In genomic region chr21:34986561-34987533, GRCh38 we compare ENCODE assay signal across 8 cellular contexts.
A peak's percentile ranks its signal among the peaks of the same experiment; 100 is the strongest.
DNase-seq lines count a peak whose midpoint lies in the region; ATAC-seq and TF ChIP-seq lines count a peak whose summit lies in the region.

No MANE protein-coding gene starts in this region.

- peak overlapping the region; percentile 72 for H3K27ac ChIP-seq in osteoblast (ENCODE audit: low read depth, low read length)

- H3K36me3 ChIP-seq in osteoblast (ENCODE audit: insufficient read depth, low read length) = no peaks in the 10 kb centered on the region

- in situ Hi-C loops in astrocyte of the cerebellum (cut with HindIII; ENCODE audit: low sequenced_read_pairs) = no loop called here

- H3K9me3 ChIP-seq in osteoblast (ENCODE audit: low read depth, low read length) = no peaks in the 10 kb centered on the region

- H4K20me1 ChIP-seq in osteoblast (ENCODE audit: insufficient read depth, low read length) = no peaks in the 10 kb centered on the region

- peak overlapping the region; percentile 4 for H2AFZ ChIP-seq in osteoblast (ENCODE audit: low read length)

- no peak for TF ChIP-seq POLR2A in GM18505 (IDR thresholded peaks at IDR 0.05; ENCODE audit: borderline replicate concordance, extremely low read depth, insufficient read depth, insufficient read length)

- peaks cover 8% of the 10 kb centered on the region for H3K79me2 ChIP-seq in osteoblast (ENCODE audit: insufficient read depth, low read length)

- peak; percentile 59 for ATAC-seq in GM18505 (IDR thresholded peaks at IDR 0.05; ENCODE audit: unreplicated experiment)
- peak; percentile 49 for ATAC-seq in HG02763 (IDR thresholded peaks at IDR 0.05; ENCODE audit: unreplicated experiment)
- ATAC-seq in SK-N-SH treated with all-trans-retinoic acid at 6 μM for 48 hours = peak; percentile 30; the same call in 2 of the 3 replicates

- H3K4me3 ChIP-seq in astrocyte of the cerebellum (ENCODE audit: low read depth, low read length) (no peak overlapping the region), osteoblast (ENCODE audit: insufficient read depth, low read length) (peak overlapping the region; percentile 31)

- peak overlapping the region; percentile 62 for H3K4me2 ChIP-seq in osteoblast (ENCODE audit: insufficient read depth, low read length)

- TF ChIP-seq CTCF in astrocyte of the cerebellum (IDR thresholded peaks at IDR 0.05; ENCODE audit: low read depth, low read length, missing control alignments) = peak; percentile 25
- peak; percentile 25 for TF ChIP-seq CTCF in osteoblast (IDR thresholded peaks at IDR 0.05; ENCODE audit: extremely low read depth, low read depth, low read length)

- H3K27me3 ChIP-seq in osteoblast (ENCODE audit: insufficient read depth, low read length) = no peaks in the 10 kb centered on the region

- DNase-seq in astrocyte of the cerebellum (ENCODE audit: low read depth) = peak; percentile 84
- DNase-seq in osteoblast (ENCODE audit: insufficient read length, low spot score, missing footprints) = peak; percentile 66
- no peak for DNase-seq in NCI-H146 (lab: John Stamatoyannopoulos, UW)
- no peak for DNase-seq in SKM-1 treated with dmso at 0.1 percent for 144 hours (lab: John Stamatoyannopoulos, UW; ENCODE audit: unreplicated experiment)
- DNase-seq in NCI-H82 (lab: John Stamatoyannopoulos, UW) = no peak

- H3K4me1 ChIP-seq in osteoblast (ENCODE audit: insufficient read depth, low read length) = peaks cover 62% of the 10 kb centered on the region

TF ChIP-seq in SK-N-SH treated with all-trans-retinoic acid at 6 μM for 48 hours, 23 proteins besides CTCF, POLR2A, EP300 and RAD21:
- TF ChIP-seq POU6F1 (CRISPR knock-in tag; IDR thresholded peaks at IDR 0.05; ENCODE audit: borderline replicate concordance, low read depth) (no peak), ZC3H10 (CRISPR knock-in tag; IDR thresholded peaks at IDR 0.05) (no peak), PATZ1 (CRISPR knock-in tag; IDR thresholded peaks at IDR 0.05; ENCODE audit: borderline replicate concordance) (no peak), ZFP3 (CRISPR knock-in tag; IDR thresholded peaks at IDR 0.05) (peak; percentile 42; the same call in 1 of the 2 replicates), CSRNP3 (CRISPR knock-in tag; IDR thresholded peaks at IDR 0.05) (no peak), ISL1 (CRISPR knock-in tag; IDR thresholded peaks at IDR 0.05) (no peak), ZNF565 (CRISPR knock-in tag; conservative IDR thresholded peaks at IDR 0.05; ENCODE audit: low read depth) (no peak), TSHZ2 (CRISPR knock-in tag; IDR thresholded peaks at IDR 0.05) (no peak), BACH2 (CRISPR knock-in tag; IDR thresholded peaks at IDR 0.05; ENCODE audit: borderline replicate concordance) (no peak)

Comparison
In these comparisons a context has a peak if more than half of its experiments do, and no peak if none do; other contexts are left out.
1. DNase-seq: peak in astrocyte of the cerebellum (single experiment) and osteoblast (single experiment); none in NCI-H146 (single experiment), SKM-1 treated with dmso at 0.1 percent for 144 hours (single experiment) and NCI-H82 (single experiment).
2. Peak in every context shown above with its lines, with median percentiles within 50 percentile points of each other: ATAC-seq.